In the genomic region with DNA sequence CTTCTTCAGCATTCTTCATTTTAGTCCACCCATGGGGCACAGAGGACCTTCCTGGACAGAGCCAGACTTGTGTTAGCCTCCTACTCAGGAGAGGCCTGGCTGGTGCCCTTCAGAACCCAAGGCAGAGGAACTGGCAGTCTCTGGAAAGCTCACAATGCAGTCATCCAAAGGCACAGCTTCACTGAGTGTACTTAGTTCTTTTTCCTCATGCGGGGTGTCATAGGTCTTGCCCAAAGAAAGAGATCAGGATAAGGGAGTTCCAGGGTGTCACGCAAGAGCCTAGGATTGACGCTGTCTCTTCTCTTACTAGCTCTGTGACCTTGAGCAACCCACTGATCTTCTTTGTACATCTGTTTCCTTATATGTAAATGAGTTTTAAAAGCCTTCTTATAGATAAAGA, we compare ENCODE assay signal across 9 cellular contexts. TPM values are rescaled to one million over a fixed set of nuclear protein-coding genes. Genes with fewer than 3 reads are reported as not detected.
DNase-seq lines count a peak whose midpoint lies in the region; ATAC-seq and TF ChIP-seq lines count a peak whose summit lies in the region.
"Had no signal": no experiment of that assay in that cellular context is flagged by ENCODE, and none has a peak within 500 bp of the region (broad histone marks: within the 10 kb centered on the region; RNA-seq: fewer than 3 reads in every experiment).

No MANE protein-coding gene starts in this region.

- POLR2A ChIA-PET in Panc1 (lab: Charles Lee) = no interaction called here

- intact Hi-C loops in Panc1 (cut with micrococcal nuclease; ENCODE audit: unreplicated experiment) (no loop called here), psoas muscle (cut with DNase I) (no loop called here)

- 68 to 75% methylated on average over 3 of the region's 3 CpGs for WGBS in GM23248 (ENCODE audit: low coverage in 1 of 2, low lambda C conversion rate in 2 of 2, missing lambda C conversion rate in 2 of 2), 2 experiments
- WGBS in psoas muscle, 3 donors = 82 to 87% (median 84%) methylated on average over 3 of the region's 3 CpGs

- no peaks in the 10 kb centered on the region for H3K27me3 ChIP-seq in GM23248 (replicated peaks; ENCODE audit: insufficient read depth)
- H3K27me3 ChIP-seq in Panc1 (ENCODE audit: control insufficient read depth, insufficient read depth, low read length) = no peaks in the 10 kb centered on the region
- H3K27me3 ChIP-seq in fibroblast of lung (ENCODE audit: control insufficient read depth, insufficient read depth, low read length) = no peaks in the 10 kb centered on the region
- H3K27me3 ChIP-seq in psoas muscle (ENCODE audit: insufficient read depth in 3 of 3, low read length in 2 of 3) = no peaks in the 10 kb centered on the region

- H3K9ac ChIP-seq in GM23248 (peak overlapping the region; percentile 31), fibroblast of lung (ENCODE audit: insufficient read depth, low read length) (peak overlapping the region; percentile 38)

- CTCF ChIA-PET in Panc1 (lab: Charles Lee) = no interaction called here

- H3F3A ChIP-seq in GM23248 (ENCODE audit: insufficient read depth) = peaks cover 31% of the 10 kb centered on the region

- H3K9me3 ChIP-seq in GM23248 (ENCODE audit: low read depth) = no peaks in the 10 kb centered on the region
- H3K9me3 ChIP-seq in Panc1 (ENCODE audit: control insufficient read depth, insufficient read depth, low read depth, low read length) = no peaks in the 10 kb centered on the region
- no peaks in the 10 kb centered on the region for H3K9me3 ChIP-seq in fibroblast of lung (ENCODE audit: control insufficient read depth, insufficient read depth, low read depth, low read length)
- H3K9me3 ChIP-seq in psoas muscle = peaks cover 2% of the 10 kb centered on the region

- no TSS peak for BruUV-seq in Panc1 (replicated peaks; lab: Mats Ljungman, UMichigan)

- H2AFZ ChIP-seq in GM23248 (peak overlapping the region; percentile 70), fibroblast of lung (ENCODE audit: low read length) (peak overlapping the region; percentile 9)

- H3K4me3 ChIP-seq in GM23248 = peak overlapping the region; percentile 30
- H3K4me3 ChIP-seq in Panc1 (ENCODE audit: low read depth in 2 of 2, low read length in 2 of 2) = no peak overlapping the region
- no peak overlapping the region for H3K4me3 ChIP-seq in fibroblast of lung (replicated peaks in 1 of 4; ENCODE audit: control extremely low read depth in 1 of 4, insufficient read depth in 1 of 4, low read depth in 3 of 4, low read length in 4 of 4)
- H3K4me3 ChIP-seq in psoas muscle = no peak overlapping the region

- peak; percentile 64 for DNase-seq in GM23248
- no peak for DNase-seq in Panc1 (ENCODE audit: low read depth, low spot score)
- DNase-seq in fibroblast of lung (ENCODE audit: low read depth in 2 of 2) = no peak
- no peak for DNase-seq in psoas muscle
- no peak for DNase-seq in mucosa of gallbladder (ENCODE audit: low spot score)
- no peak for DNase-seq in DMS114 treated with DMSO at 0.1 percent for 48 hours (lab: John Stamatoyannopoulos, UW; ENCODE audit: unreplicated experiment)
- DNase-seq: stimulated activated naive CD8-positive, alpha-beta T cell treated with anti-CD3 and anti-CD28 coated beads, Interleukin-15, Interleukin-2, amounts not matched to agents 100 U/mL and 50 U/mL, for 24 hours had no signal

- peak; percentile 42 for ATAC-seq in Panc1
- ATAC-seq in psoas muscle = no peak
- no peak for ATAC-seq in HG02973 (IDR thresholded peaks at IDR 0.05; ENCODE audit: unreplicated experiment)
- no peak for ATAC-seq in HG02884 (IDR thresholded peaks at IDR 0.05; ENCODE audit: unreplicated experiment)

- no peaks in the 10 kb centered on the region for H3K36me3 ChIP-seq in GM23248 (ENCODE audit: low read depth)
- H3K36me3 ChIP-seq in Panc1 (ENCODE audit: control insufficient read depth, insufficient read depth, low read length) = no peaks in the 10 kb centered on the region
- H3K36me3 ChIP-seq in fibroblast of lung (ENCODE audit: control insufficient read depth, insufficient read depth, low read length) = no peaks in the 10 kb centered on the region
- no peaks in the 10 kb centered on the region for H3K36me3 ChIP-seq in psoas muscle (ENCODE audit: insufficient read depth in 1 of 2, low read depth in 1 of 2)

- H3K27ac ChIP-seq in GM23248 (peak overlapping the region; percentile 75), Panc1 (ENCODE audit: low read length) (no peak overlapping the region), fibroblast of lung (ENCODE audit: insufficient read depth, low read length) (peak overlapping the region; percentile 84), psoas muscle (peak overlapping the region; percentile 46)

- no peaks in the 10 kb centered on the region for H4K20me1 ChIP-seq in GM23248 (ENCODE audit: insufficient read depth)
- H4K20me1 ChIP-seq in fibroblast of lung (ENCODE audit: control insufficient read depth, extremely low read depth, insufficient read depth, low read length) = no peaks in the 10 kb centered on the region

- H3K4me2 ChIP-seq in GM23248 (ENCODE audit: unreplicated experiment) (peak overlapping the region; percentile 50), fibroblast of lung (ENCODE audit: extremely low read depth, insufficient read depth, low read length) (peak overlapping the region; percentile 21)

- H3K9me2 ChIP-seq in GM23248 (ENCODE audit: insufficient read depth) = no peaks in the 10 kb centered on the region

- H3K79me2 ChIP-seq in GM23248 (ENCODE audit: insufficient read depth) (no peaks in the 10 kb centered on the region), fibroblast of lung (ENCODE audit: control insufficient read depth, insufficient read depth, low read length) (no peaks in the 10 kb centered on the region)

- peaks cover 35% of the 10 kb centered on the region for H3K4me1 ChIP-seq in GM23248 (ENCODE audit: insufficient read depth)
- H3K4me1 ChIP-seq in Panc1 (ENCODE audit: control insufficient read depth, insufficient read depth, low read length) = no peaks in the 10 kb centered on the region
- peaks cover 8% of the 10 kb centered on the region for H3K4me1 ChIP-seq in fibroblast of lung (ENCODE audit: control insufficient read depth, extremely low read depth, insufficient read depth, low read length)
- no peaks in the 10 kb centered on the region for H3K4me1 ChIP-seq in psoas muscle

- in situ Hi-C loops in GM23248 (cut with MboI) = no loop called here
- in situ Hi-C loops in Panc1 (cut with HindIII; ENCODE audit: low pct_unique_long_range_greater_than_20kb, low sequenced_read_pairs) = no loop called here

- TF ChIP-seq CTCF in Panc1 (IDR thresholded peaks at IDR 0.05) (no peak), fibroblast of lung (conservative IDR thresholded peaks at IDR 0.05 in 1 of 2, IDR thresholded peaks at IDR 0.05 in 1 of 2; ENCODE audit: low read depth in 1 of 2, low read length in 2 of 2) (no peak), psoas muscle (IDR thresholded peaks at IDR 0.05) (no peak)

RNA-seq across cellular contexts. Expression of a gene that starts 58.7 kb away (rescaled TPM):
- total RNA-seq in GM23248 (2014; rRNA removed; shearing (Covaris generic)) = 0.76 TPM in 1 of 2 replicates, not detected in the other
- 0.18 and 0.20 TPM in 2 replicates for polyA plus RNA-seq in GM23248 (2016; fragmentation: Nextera tagmentation; extraction: Ambion mirVana)
- total RNA-seq in Panc1 (2021; ENCODE audit: unreplicated experiment) = not detected
- not detected for polyA plus RNA-seq in Panc1 (2012; ENCODE audit: insufficient read length)
- 0.17 and 0.26 TPM in 2 replicates for total RNA-seq in fibroblast of lung
- 0.22 and 2.5 TPM in 2 replicates for polyA plus RNA-seq in fibroblast of lung
- 0.36 and 0.91 TPM in 2 replicates for polyA plus RNA-seq in fibroblast of lung (2012)
- polyA minus RNA-seq in fibroblast of lung (ENCODE audit: low replicate concordance) = not detected in 2 replicates
- total RNA-seq in psoas muscle = 1 to 10 TPM in 2 of 4 donors, under 1 TPM in 2; 0.59 to 1.5 (median 0.90) TPM
- under 1 TPM; 0.67 to 0.75 (median 0.68) TPM for polyA plus RNA-seq in psoas muscle
- 10.5 TPM for total RNA-seq in mucosa of gallbladder
